Comparison of ENCODE assay signal across 20 cellular contexts in the genomic region with DNA sequence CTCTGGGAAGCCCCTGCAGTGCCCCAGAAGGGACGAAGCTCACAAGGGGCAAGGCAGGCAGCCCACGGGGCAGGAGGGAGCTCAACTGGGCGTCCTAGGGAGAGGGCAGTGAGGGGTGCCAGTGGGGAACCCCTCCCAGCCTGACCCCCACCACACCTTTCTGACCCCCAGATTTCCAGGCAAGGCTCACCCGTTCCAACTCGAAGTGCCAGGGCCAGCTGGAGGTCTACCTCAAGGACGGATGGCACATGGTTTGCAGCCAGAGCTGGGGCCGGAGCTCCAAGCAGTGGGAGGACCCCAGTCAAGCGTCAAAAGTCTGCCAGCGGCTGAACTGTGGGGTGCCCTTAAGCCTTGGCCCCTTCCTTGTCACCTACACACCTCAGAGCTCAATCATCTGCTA. TPM values are rescaled to one million over a fixed set of nuclear protein-coding genes. Genes with fewer than 3 reads are reported as not detected.
DNase-seq lines count a peak whose midpoint lies in the region; ATAC-seq lines count a peak whose summit lies in the region.
"Had no signal": no experiment of that assay in that cellular context is flagged by ENCODE, and none has a peak within 500 bp of the region (broad histone marks: within the 10 kb centered on the region; RNA-seq: fewer than 3 reads in every experiment).

No MANE protein-coding gene starts in this region.

- peaks cover 24 to 46% of the 10 kb centered on the region in 2 donors for H3K36me3 Mint-ChIP-seq in activated T-cell treated with anti-CD3 and anti-CD28 coated beads, Interleukin-2, amount 50 U/mL, for 72 hours (ENCODE audit: insufficient read depth in 2 of 2)
- H3K36me3 Mint-ChIP-seq in activated T-cell treated with anti-CD3 and anti-CD28 coated beads, Interleukin-2, amount 50 U/mL, for 4 hours (ENCODE audit: insufficient read depth): peaks cover 57% of the 10 kb centered on the region
- peaks cover 64% of the 10 kb centered on the region for H3K36me3 Mint-ChIP-seq in T-cell
- H3K36me3 Mint-ChIP-seq in activated naive CD8-positive, alpha-beta T cell treated with anti-CD3 and anti-CD28 coated beads for 36 hours: peaks cover 79% of the 10 kb centered on the region
- H3K36me3 Mint-ChIP-seq in stimulated activated effector memory CD8-positive, alpha-beta T cell treated with anti-CD3 and anti-CD28 coated beads, Interleukin-12 subunit alpha, Interleukin-12 subunit beta, amount 100 ng/mL, for 72 hours: peaks cover 90% of the 10 kb centered on the region

- H3K27me3 Mint-ChIP-seq in activated T-cell treated with anti-CD3 and anti-CD28 coated beads, Interleukin-2, amount 50 U/mL, for 72 hours (ENCODE audit: low read depth): no peaks in the 10 kb centered on the region
- no peaks in the 10 kb centered on the region for H3K27me3 Mint-ChIP-seq in activated T-cell treated with anti-CD3 and anti-CD28 coated beads, Interleukin-2, amount 50 U/mL, for 4 hours (ENCODE audit: low read depth)
- H3K27me3 Mint-ChIP-seq in T-cell: no peaks in the 10 kb centered on the region
- peaks cover 6% of the 10 kb centered on the region for H3K27me3 Mint-ChIP-seq in activated naive CD8-positive, alpha-beta T cell treated with anti-CD3 and anti-CD28 coated beads for 36 hours

- DNase-seq in activated T-cell treated with anti-CD3 and anti-CD28 coated beads, Interleukin-2, amount 50 U/mL, for 72 hours: no peak
- no peak for DNase-seq in activated T-cell treated with anti-CD3 and anti-CD28 coated beads, Interleukin-2, amount 50 U/mL, for 4 hours
- DNase-seq in T-cell: no peak
- DNase-seq in activated naive CD8-positive, alpha-beta T cell treated with anti-CD3 and anti-CD28 coated beads for 36 hours: no peak
- no peak for DNase-seq in stimulated activated effector memory CD8-positive, alpha-beta T cell treated with anti-CD3 and anti-CD28 coated beads, Interleukin-12 subunit alpha, Interleukin-12 subunit beta, amount 100 ng/mL, for 72 hours (ENCODE audit: low spot score in 2 of 2)
- DNase-seq in COLO668 (lab: John Stamatoyannopoulos, UW; ENCODE audit: unreplicated experiment): no peak
- DNase-seq: EL, IMR-90, Kasumi-1, MM.1S, NCI-H1092 treated with DMSO at 0.1 percent for 48 hours, NCI-H2081 treated with DMSO at 0.1 percent for 48 hours, NCI-H510A treated with DMSO at 0.1 percent for 48 hours, NCI-H82 had no signal

- H3K27ac Mint-ChIP-seq in activated T-cell treated with anti-CD3 and anti-CD28 coated beads, Interleukin-2, amount 50 U/mL, for 72 hours: peak overlapping the region; percentile 33
- peak overlapping the region; percentile 95 for H3K27ac Mint-ChIP-seq in T-cell
- peak overlapping the region; percentile 42 for H3K27ac Mint-ChIP-seq in activated naive CD8-positive, alpha-beta T cell treated with anti-CD3 and anti-CD28 coated beads for 36 hours
- peak overlapping the region; percentile 84 for H3K27ac Mint-ChIP-seq in stimulated activated effector memory CD8-positive, alpha-beta T cell treated with anti-CD3 and anti-CD28 coated beads, Interleukin-12 subunit alpha, Interleukin-12 subunit beta, amount 100 ng/mL, for 72 hours

- no peak overlapping the region for H3K4me3 Mint-ChIP-seq in activated T-cell treated with anti-CD3 and anti-CD28 coated beads, Interleukin-2, amount 50 U/mL, for 72 hours
- no peak overlapping the region for H3K4me3 Mint-ChIP-seq in activated T-cell treated with anti-CD3 and anti-CD28 coated beads, Interleukin-2, amount 50 U/mL, for 4 hours
- H3K4me3 Mint-ChIP-seq in T-cell: peak overlapping the region in 1 of 3 donors; percentile 72
- no peak overlapping the region for H3K4me3 Mint-ChIP-seq in activated naive CD8-positive, alpha-beta T cell treated with anti-CD3 and anti-CD28 coated beads for 36 hours
- no peak overlapping the region for H3K4me3 Mint-ChIP-seq in stimulated activated effector memory CD8-positive, alpha-beta T cell treated with anti-CD3 and anti-CD28 coated beads, Interleukin-12 subunit alpha, Interleukin-12 subunit beta, amount 100 ng/mL, for 72 hours
- H3K4me3 Mint-ChIP-seq: CD14-positive monocyte had no signal

- H3K4me1 Mint-ChIP-seq in activated T-cell treated with anti-CD3 and anti-CD28 coated beads, Interleukin-2, amount 50 U/mL, for 72 hours (ENCODE audit: low read depth): peaks cover 81% of the 10 kb centered on the region
- H3K4me1 Mint-ChIP-seq in activated T-cell treated with anti-CD3 and anti-CD28 coated beads, Interleukin-2, amount 50 U/mL, for 4 hours (ENCODE audit: low read depth): peaks cover 85% of the 10 kb centered on the region
- peaks cover 78 to 90% (median 89%) of the 10 kb centered on the region in 3 donors for H3K4me1 Mint-ChIP-seq in T-cell
- H3K4me1 Mint-ChIP-seq in activated naive CD8-positive, alpha-beta T cell treated with anti-CD3 and anti-CD28 coated beads for 36 hours: peaks cover 78% of the 10 kb centered on the region
- H3K4me1 Mint-ChIP-seq in stimulated activated effector memory CD8-positive, alpha-beta T cell treated with anti-CD3 and anti-CD28 coated beads, Interleukin-12 subunit alpha, Interleukin-12 subunit beta, amount 100 ng/mL, for 72 hours: peaks cover 59% of the 10 kb centered on the region

- H3K9me3 Mint-ChIP-seq in activated T-cell treated with anti-CD3 and anti-CD28 coated beads, Interleukin-2, amount 50 U/mL, for 72 hours: peaks cover 0 to 3% of the 10 kb centered on the region in 2 donors
- H3K9me3 Mint-ChIP-seq in activated T-cell treated with anti-CD3 and anti-CD28 coated beads, Interleukin-2, amount 50 U/mL, for 4 hours: no peaks in the 10 kb centered on the region
- H3K9me3 Mint-ChIP-seq in T-cell: no peaks in the 10 kb centered on the region
- peaks cover 5% of the 10 kb centered on the region for H3K9me3 Mint-ChIP-seq in activated naive CD8-positive, alpha-beta T cell treated with anti-CD3 and anti-CD28 coated beads for 36 hours
- no peaks in the 10 kb centered on the region for H3K9me3 Mint-ChIP-seq in stimulated activated effector memory CD8-positive, alpha-beta T cell treated with anti-CD3 and anti-CD28 coated beads, Interleukin-12 subunit alpha, Interleukin-12 subunit beta, amount 100 ng/mL, for 72 hours

- POLR2A ChIA-PET in T-cell (lab: Charles Lee): interaction anchor here in 1 of 2 donors (0.6 kb wide), 2 partner anchors 26 to 126 kb away, joined by 4 read pairs; no protein-coding TSS in a partner anchor

- no peak for ATAC-seq in activated T-cell treated with anti-CD3 and anti-CD28 coated beads, Interleukin-2, amount 50 U/mL, for 72 hours (replicated peaks in 1 of 2)
- no peak for ATAC-seq in activated T-cell treated with anti-CD3 and anti-CD28 coated beads, Interleukin-2, amount 50 U/mL, for 4 hours
- ATAC-seq in T-cell (replicated peaks in 1 of 4): no peak
- ATAC-seq in stimulated activated effector memory CD8-positive, alpha-beta T cell treated with anti-CD3 and anti-CD28 coated beads, Interleukin-12 subunit alpha, Interleukin-12 subunit beta, amount 100 ng/mL, for 72 hours: no peak
- no peak for ATAC-seq in HG02852 (IDR thresholded peaks at IDR 0.05; ENCODE audit: unreplicated experiment)
- no peak for ATAC-seq in HG02588 (IDR thresholded peaks at IDR 0.05; ENCODE audit: unreplicated experiment)
- ATAC-seq: Right ventricle myocardium inferior had no signal

- CTCF ChIA-PET in T-cell (lab: Charles Lee): interaction anchor here (0.6 to 1.4 kb wide), 5 partner anchors 11 to 203 kb away, joined by 3 to 5 read pairs (median 3); no protein-coding TSS in a partner anchor

RNA-seq across cellular contexts. Expression of gene CD5, which starts 15.7 kb away (rescaled TPM):
- total RNA-seq in activated T-cell treated with anti-CD3 and anti-CD28 coated beads, Interleukin-2, amount 50 U/mL, for 72 hours: 100 to 1,000 TPM; 285 to 317 TPM
- total RNA-seq in activated T-cell treated with anti-CD3 and anti-CD28 coated beads, Interleukin-2, amount 50 U/mL, for 4 hours: 100 to 1,000 TPM; 318 to 420 (median 359) TPM
- total RNA-seq in T-cell: 100 to 1,000 TPM; 227 to 387 (median 255) TPM
- 100 to 1,000 TPM; 196 to 197 TPM for total RNA-seq in activated naive CD8-positive, alpha-beta T cell treated with anti-CD3 and anti-CD28 coated beads for 36 hours
- total RNA-seq: H1, HT-29, IMR-90, Right ventricle myocardium inferior had no signal

RNA-seq across cellular contexts. Expression of gene VPS37C, which starts 43.2 kb away (rescaled TPM):
- 10 to 100 TPM; 13.0 to 14.9 TPM for total RNA-seq in activated T-cell treated with anti-CD3 and anti-CD28 coated beads, Interleukin-2, amount 50 U/mL, for 72 hours
- 10 to 100 TPM; 16.1 to 18.4 (median 17.0) TPM for total RNA-seq in activated T-cell treated with anti-CD3 and anti-CD28 coated beads, Interleukin-2, amount 50 U/mL, for 4 hours
- 1 to 10 TPM; 3.3 to 7.9 (median 7.3) TPM for total RNA-seq in T-cell
- total RNA-seq in activated naive CD8-positive, alpha-beta T cell treated with anti-CD3 and anti-CD28 coated beads for 36 hours: 1 to 10 TPM; 8.1 to 8.8 TPM

Comparison
In these comparisons a context has a peak if more than half of its experiments do, and no peak if none do; other contexts are left out.
1. H3K27ac Mint-ChIP-seq: peak in every context shown above with its lines; median percentile 95 in T-cell; 84 in stimulated activated effector memory CD8-positive, alpha-beta T cell treated with anti-CD3 and anti-CD28 coated beads, Interleukin-12 subunit alpha, Interleukin-12 subunit beta, amount 100 ng/mL, for 72 hours; 42 in activated naive CD8-positive, alpha-beta T cell treated with anti-CD3 and anti-CD28 coated beads for 36 hours; 33 in activated T-cell treated with anti-CD3 and anti-CD28 coated beads, Interleukin-2, amount 50 U/mL, for 72 hours.